Comparison of ENCODE assay signal across 10 cellular contexts in genomic region chr11:318796-319464, GRCh38. TPM values are rescaled to one million over a fixed set of nuclear protein-coding genes. Genes with fewer than 3 reads are reported as not detected.
DNase-seq lines count a peak whose midpoint lies in the region; ATAC-seq, FAIRE-seq and TF ChIP-seq lines count a peak whose summit lies in the region.
"Not testable (repeated sequence)": the region's sequence is repeated elsewhere in the genome, so short reads cannot be mapped to it uniquely, and the experiment has no call there.
"Had no signal": no experiment of that assay in that cellular context is flagged by ENCODE, and none has a peak within 500 bp of the region (broad histone marks: within the 10 kb centered on the region; RNA-seq: fewer than 3 reads in every experiment).

No MANE protein-coding gene starts in this region.

- H2BK12ac ChIP-seq in mesenchymal stem cell (ENCODE audit: low read length in 2 of 2) = not testable (repeated sequence)

- peak overlapping the region in 1 of 2 experiments; percentile 81 for H3K14ac ChIP-seq in mesenchymal stem cell (ENCODE audit: low read length in 2 of 2)

- H3K4me3 ChIP-seq in astrocyte (ENCODE audit: insufficient read depth, low read depth, low read length) (peak overlapping the region; percentile 55), fibroblast of lung (replicated peaks in 1 of 4; ENCODE audit: control extremely low read depth in 1 of 4, insufficient read depth in 1 of 4, low read depth in 3 of 4, low read length in 4 of 4) (peak overlapping the region; percentile 48 to 88 (median 82)), mesenchymal stem cell (ENCODE audit: insufficient read depth in 1 of 2, low read depth in 1 of 2, low read length in 2 of 2) (peak overlapping the region; percentile 57 to 95), sigmoid colon (peak overlapping the region; percentile 74 to 96 (median 92)), aorta (ENCODE audit: low read length in 2 of 2) (peak overlapping the region in 1 of 2 donors; percentile 87)

- not testable (repeated sequence) for H3K27ac Mint-ChIP-seq in T-helper 17 cell; astrocyte (ENCODE audit: unreplicated experiment)

- not testable (repeated sequence) for TF ChIP-seq EP300 in sigmoid colon (IDR thresholded peaks at IDR 0.05)

- DNase-seq in T-helper 17 cell; astrocyte (ENCODE audit: low read depth); fibroblast of lung (ENCODE audit: low read depth in 2 of 2); mesenchymal stem cell: not testable (repeated sequence)
- DNase-seq in sigmoid colon = peak; percentile 74
- peak in 1 of 2 donors; percentile 74 for DNase-seq in aorta

- H3K27ac ChIP-seq in astrocyte (ENCODE audit: low read depth, low read length); mesenchymal stem cell (ENCODE audit: low read length, poor library complexity, severe bottlenecking): not testable (repeated sequence)
- peak overlapping the region; percentile 94 for H3K27ac ChIP-seq in fibroblast of lung (ENCODE audit: insufficient read depth, low read length)
- peak overlapping the region; percentile 98 to 100 (median 100) for H3K27ac ChIP-seq in sigmoid colon
- H3K27ac ChIP-seq in aorta (ENCODE audit: low read depth in 1 of 2, low read length in 2 of 2) = peak overlapping the region in 1 of 2 donors; percentile 73

- H3K79me2 ChIP-seq in astrocyte (ENCODE audit: insufficient read depth, low read length) (peaks cover 12% of the 10 kb centered on the region), fibroblast of lung (ENCODE audit: control insufficient read depth, insufficient read depth, low read length) (peaks cover 12% of the 10 kb centered on the region)

- H3K27me3 ChIP-seq in astrocyte (ENCODE audit: insufficient read depth, low read length) (peaks cover 26% of the 10 kb centered on the region), sigmoid colon (peaks cover 5 to 19% (median 11%) of the 10 kb centered on the region in 3 donors)
- not testable (repeated sequence) for H3K27me3 ChIP-seq in fibroblast of lung (ENCODE audit: control insufficient read depth, insufficient read depth, low read length); mesenchymal stem cell (ENCODE audit: control insufficient read depth in 1 of 2, insufficient read depth in 1 of 2, low read length in 2 of 2); aorta (ENCODE audit: control insufficient read depth in 1 of 2, insufficient read depth in 2 of 2, low read length in 1 of 2)

- TF ChIP-seq POLR2A in sigmoid colon (IDR thresholded peaks at IDR 0.05) = not testable (repeated sequence)

- not testable (repeated sequence) for H2BK120ac ChIP-seq in mesenchymal stem cell (ENCODE audit: low read depth, low read length)

- H2BK5ac ChIP-seq in mesenchymal stem cell (ENCODE audit: low read depth, low read length, poor library complexity, severe bottlenecking) = not testable (repeated sequence)

- H3K36me3 Mint-ChIP-seq in T-helper 17 cell (ENCODE audit: low read depth); astrocyte (ENCODE audit: low read depth, unreplicated experiment): not testable (repeated sequence)

- H4K91ac ChIP-seq in mesenchymal stem cell (ENCODE audit: low read length) = peak overlapping the region; percentile 75

- peak overlapping the region in 1 of 2 experiments; percentile 58 for H3K4ac ChIP-seq in mesenchymal stem cell (ENCODE audit: low read depth in 1 of 2, low read length in 2 of 2)

- H3K9me3 Mint-ChIP-seq in astrocyte (ENCODE audit: unreplicated experiment) = not testable (repeated sequence)

- TF ChIP-seq CTCF in astrocyte (IDR thresholded peaks at IDR 0.05; ENCODE audit: insufficient read depth, low read depth, low read length); fibroblast of lung (conservative IDR thresholded peaks at IDR 0.05 in 1 of 2, IDR thresholded peaks at IDR 0.05 in 1 of 2; ENCODE audit: low read depth in 1 of 2, low read length in 2 of 2); sigmoid colon (IDR thresholded peaks at IDR 0.05): not testable (repeated sequence)

- H3K4me1 ChIP-seq in astrocyte (ENCODE audit: insufficient read depth, low read length) (peaks cover 12% of the 10 kb centered on the region), mesenchymal stem cell (ENCODE audit: control insufficient read depth, insufficient read depth, low read depth, low read length) (peaks cover 32% of the 10 kb centered on the region), sigmoid colon (peaks cover 0 to 34% (median 13%) of the 10 kb centered on the region in 4 donors)
- not testable (repeated sequence) for H3K4me1 ChIP-seq in fibroblast of lung (ENCODE audit: control insufficient read depth, extremely low read depth, insufficient read depth, low read length); aorta (ENCODE audit: control insufficient read depth in 1 of 2, insufficient read depth in 2 of 2, low read length in 2 of 2)

- H3K18ac ChIP-seq in mesenchymal stem cell (ENCODE audit: low read depth in 1 of 2, low read length in 2 of 2) = peak overlapping the region in 1 of 2 experiments; percentile 80

- H3K4me2 ChIP-seq in astrocyte (ENCODE audit: low read length) (peak overlapping the region; percentile 97), fibroblast of lung (ENCODE audit: extremely low read depth, insufficient read depth, low read length) (peak overlapping the region; percentile 92), mesenchymal stem cell (ENCODE audit: low read length, poor library complexity, severe bottlenecking) (peak overlapping the region; percentile 60)

- not testable (repeated sequence) for H3K9me3 ChIP-seq in T-helper 17 cell (ENCODE audit: control insufficient read depth, low read length, poor library complexity, severe bottlenecking); astrocyte (ENCODE audit: insufficient read depth, low read depth, low read length); fibroblast of lung (ENCODE audit: control insufficient read depth, insufficient read depth, low read depth, low read length); mesenchymal stem cell (ENCODE audit: control insufficient read depth, low read length); sigmoid colon; aorta (ENCODE audit: control insufficient read depth, low read length)

- not testable (repeated sequence) for H3K23ac ChIP-seq in mesenchymal stem cell (ENCODE audit: low read length in 2 of 2)

- H3K9ac ChIP-seq in astrocyte (ENCODE audit: low read length) (peak overlapping the region; percentile 88), fibroblast of lung (ENCODE audit: insufficient read depth, low read length) (peak overlapping the region; percentile 79), mesenchymal stem cell (ENCODE audit: low read length) (peak overlapping the region; percentile 95)

- peak overlapping the region; percentile 75 for H4K8ac ChIP-seq in mesenchymal stem cell (ENCODE audit: low read length)

- intact Hi-C loops in sigmoid colon (cut with DNase I); aorta (cut with DNase I): not testable (repeated sequence)

- H3K4me1 Mint-ChIP-seq in T-helper 17 cell = peaks cover 31% of the 10 kb centered on the region
- H3K4me1 Mint-ChIP-seq in astrocyte (ENCODE audit: low read depth, unreplicated experiment) = peaks cover 18% of the 10 kb centered on the region

- no CpG with 5 or more reads among the region's 44 CpGs for WGBS in mesenchymal stem cell
- 2 to 5% methylated on average over 22 of the region's 44 CpGs for WGBS in sigmoid colon, 2 donors
- 0 to 1% methylated on average over 15 to 22 of the region's 44 CpGs for WGBS in aorta, 2 donors

- H3K36me3 ChIP-seq in astrocyte (ENCODE audit: insufficient read depth, low read length); fibroblast of lung (ENCODE audit: control insufficient read depth, insufficient read depth, low read length); mesenchymal stem cell (ENCODE audit: control insufficient read depth in 1 of 2, insufficient read depth in 2 of 2, low read depth in 1 of 2, low read length in 2 of 2); sigmoid colon; aorta (ENCODE audit: control insufficient read depth in 1 of 2, insufficient read depth in 2 of 2, low read length in 1 of 2): not testable (repeated sequence)

- H3K4me3 Mint-ChIP-seq in T-helper 17 cell = peak overlapping the region; percentile 83
- peak overlapping the region; percentile 98 for H3K4me3 Mint-ChIP-seq in astrocyte (ENCODE audit: unreplicated experiment)

- H3K27me3 Mint-ChIP-seq in T-helper 17 cell; astrocyte (ENCODE audit: low read depth, unreplicated experiment): not testable (repeated sequence)

- H2AFZ ChIP-seq in astrocyte (ENCODE audit: low read depth, low read length); fibroblast of lung (ENCODE audit: low read length); mesenchymal stem cell (ENCODE audit: low read depth, low read length): not testable (repeated sequence)

- not testable (repeated sequence) for H2BK15ac ChIP-seq in mesenchymal stem cell (ENCODE audit: low read depth, poor library complexity, severe bottlenecking)

- ATAC-seq in GM18909 (IDR thresholded peaks at IDR 0.05; ENCODE audit: poor library complexity, unreplicated experiment) (peak; percentile 18), HG03135 (IDR thresholded peaks at IDR 0.05; ENCODE audit: unreplicated experiment) (peak; percentile 19), aorta (ENCODE audit: low FRiP score) (peak; percentile 57)
- not testable (repeated sequence) for ATAC-seq in T-helper 17 cell

- peaks cover 11% of the 10 kb centered on the region for H3K79me1 ChIP-seq in mesenchymal stem cell (replicated peaks; ENCODE audit: low read length, poor library complexity, severe bottlenecking)

- not testable (repeated sequence) for H2AK5ac ChIP-seq in mesenchymal stem cell (ENCODE audit: low read length, severe bottlenecking)

- H4K20me1 ChIP-seq in astrocyte (ENCODE audit: insufficient read depth, low read length); fibroblast of lung (ENCODE audit: control insufficient read depth, extremely low read depth, insufficient read depth, low read length): not testable (repeated sequence)

- FAIRE-seq in astrocyte (lab: Jason Lieb, UNC) = not testable (repeated sequence)

RNA-seq across cellular contexts. Expression of gene IFITM3, which starts 1.7 kb away (rescaled TPM):
- total RNA-seq in T-helper 17 cell (10 to 100 TPM in 1 of 2 donors, 1 to 10 TPM in 1; 2.5 to 25.2 TPM), astrocyte (642 and 757 TPM in 2 replicates), fibroblast of lung (74.1 and 76.0 TPM in 2 replicates), sigmoid colon (100 to 1,000 TPM; 278 to 463 (median 291) TPM), aorta (1,000 to 10,000 TPM; 1,112 to 1,381 TPM)
- polyA plus RNA-seq in fibroblast of lung (482 and 876 TPM in 2 replicates), sigmoid colon (1,000 to 10,000 TPM in 1 of 3 donors, 100 to 1,000 TPM in 2; 116 to 1,104 (median 383) TPM), aorta (1,000 to 10,000 TPM in 1 of 2 donors, 100 to 1,000 TPM in 1; 856 to 2,374 TPM)
- 1,434 and 2,771 TPM in 2 replicates for polyA plus RNA-seq in fibroblast of lung (2012)
- polyA minus RNA-seq in fibroblast of lung (ENCODE audit: low replicate concordance) = 1,383 and 3,346 TPM in 2 replicates
- polyA plus RNA-seq in mesenchymal stem cell (2013, experiment 1 of 2) = 2,969 TPM
- polyA plus RNA-seq in mesenchymal stem cell (2013, experiment 2 of 2) = 2,910 TPM

RNA-seq across cellular contexts. Expression of gene IFITM1, which starts 5.1 kb away (rescaled TPM):
- total RNA-seq in T-helper 17 cell = 100 to 1,000 TPM; 344 to 363 TPM
- 526 and 631 TPM in 2 replicates for total RNA-seq in astrocyte
- 21.1 and 41.6 TPM in 2 replicates for total RNA-seq in fibroblast of lung
- polyA plus RNA-seq in fibroblast of lung = 54.9 and 93.0 TPM in 2 replicates
- polyA plus RNA-seq in fibroblast of lung (2012) = 57.9 and 94.3 TPM in 2 replicates
- polyA minus RNA-seq in fibroblast of lung (ENCODE audit: low replicate concordance) = 219 and 381 TPM in 2 replicates
- 395 TPM for polyA plus RNA-seq in mesenchymal stem cell (2013, experiment 1 of 2)
- polyA plus RNA-seq in mesenchymal stem cell (2013, experiment 2 of 2) = 368 TPM
- 10 to 100 TPM; 82.4 to 94.2 (median 92.6) TPM for total RNA-seq in sigmoid colon
- polyA plus RNA-seq in sigmoid colon = 100 to 1,000 TPM in 1 of 3 donors, 10 to 100 TPM in 2; 41.2 to 580 (median 58.9) TPM
- total RNA-seq in aorta = 100 to 1,000 TPM; 278 to 311 TPM
- 10 to 100 TPM; 46.7 to 88.3 TPM for polyA plus RNA-seq in aorta

RNA-seq across cellular contexts. Expression of gene IFITM2, which starts 11.3 kb away (rescaled TPM):
- total RNA-seq in T-helper 17 cell (100 to 1,000 TPM; 550 to 570 TPM), astrocyte (474 and 575 TPM in 2 replicates), fibroblast of lung (51.2 and 96.8 TPM in 2 replicates), sigmoid colon (100 to 1,000 TPM in 3 of 4 donors, 10 to 100 TPM in 1; 79.8 to 187 (median 141) TPM), aorta (100 to 1,000 TPM; 695 to 841 TPM)
- polyA plus RNA-seq in fibroblast of lung (434 and 714 TPM in 2 replicates), sigmoid colon (100 to 1,000 TPM in 2 of 3 donors, 10 to 100 TPM in 1; 73.3 to 461 (median 164) TPM), aorta (1,000 to 10,000 TPM in 1 of 2 donors, 100 to 1,000 TPM in 1; 424 to 1,109 TPM)
- polyA plus RNA-seq in fibroblast of lung (2012) = 815 and 1,567 TPM in 2 replicates
- polyA minus RNA-seq in fibroblast of lung (ENCODE audit: low replicate concordance) = 887 and 1,750 TPM in 2 replicates
- 1,548 TPM for polyA plus RNA-seq in mesenchymal stem cell (2013, experiment 1 of 2)
- polyA plus RNA-seq in mesenchymal stem cell (2013, experiment 2 of 2) = 1,588 TPM

RNA-seq across cellular contexts. Expression of gene IFITM5, which starts 19.6 kb away (rescaled TPM):
- total RNA-seq in T-helper 17 cell (not detected), astrocyte (not detected in 2 replicates), fibroblast of lung (0.50 TPM in 1 of 2 replicates, not detected in the other), sigmoid colon (not detected), aorta (not detected)
- polyA plus RNA-seq in fibroblast of lung (not detected in 2 replicates), sigmoid colon (not detected), aorta (not detected)
- not detected in 2 replicates for polyA plus RNA-seq in fibroblast of lung (2012)
- not detected in 2 replicates for polyA minus RNA-seq in fibroblast of lung (ENCODE audit: low replicate concordance)
- polyA plus RNA-seq in mesenchymal stem cell (2013, experiment 1 of 2) = not detected
- not detected for polyA plus RNA-seq in mesenchymal stem cell (2013, experiment 2 of 2)
- total RNA-seq: activated naive CD4-positive, alpha-beta T cell treated with anti-CD3 and anti-CD28 coated beads, Interleukin-2, amount 50 U/mL, for 72 hours; Daoy had no signal

RNA-seq across cellular contexts. Expression of gene PGGHG, which starts 30.0 kb away (rescaled TPM):
- 100 to 1,000 TPM; 317 to 350 TPM for total RNA-seq in T-helper 17 cell
- 22.9 and 25.1 TPM in 2 replicates for total RNA-seq in astrocyte
- 8.4 and 8.5 TPM in 2 replicates for total RNA-seq in fibroblast of lung
- polyA plus RNA-seq in fibroblast of lung = 3.1 and 4.6 TPM in 2 replicates
- 4.2 and 6.8 TPM in 2 replicates for polyA plus RNA-seq in fibroblast of lung (2012)
- polyA minus RNA-seq in fibroblast of lung (ENCODE audit: low replicate concordance) = 2.1 and 5.6 TPM in 2 replicates
- 35.9 TPM for polyA plus RNA-seq in mesenchymal stem cell (2013, experiment 1 of 2)
- polyA plus RNA-seq in mesenchymal stem cell (2013, experiment 2 of 2) = 33.3 TPM
- 10 to 100 TPM; 11.4 to 15.3 (median 13.6) TPM for total RNA-seq in sigmoid colon
- polyA plus RNA-seq in sigmoid colon = 10 to 100 TPM in 1 of 3 donors, 1 to 10 TPM in 2; 1.6 to 68.0 (median 3.6) TPM
- total RNA-seq in aorta = 10 to 100 TPM; 42.1 to 61.6 TPM
- polyA plus RNA-seq in aorta = 100 to 1,000 TPM in 1 of 2 donors, 10 to 100 TPM in 1; 23.9 to 197 TPM
